Comparison of ENCODE assay signal across 8 cellular contexts in the genomic region with DNA sequence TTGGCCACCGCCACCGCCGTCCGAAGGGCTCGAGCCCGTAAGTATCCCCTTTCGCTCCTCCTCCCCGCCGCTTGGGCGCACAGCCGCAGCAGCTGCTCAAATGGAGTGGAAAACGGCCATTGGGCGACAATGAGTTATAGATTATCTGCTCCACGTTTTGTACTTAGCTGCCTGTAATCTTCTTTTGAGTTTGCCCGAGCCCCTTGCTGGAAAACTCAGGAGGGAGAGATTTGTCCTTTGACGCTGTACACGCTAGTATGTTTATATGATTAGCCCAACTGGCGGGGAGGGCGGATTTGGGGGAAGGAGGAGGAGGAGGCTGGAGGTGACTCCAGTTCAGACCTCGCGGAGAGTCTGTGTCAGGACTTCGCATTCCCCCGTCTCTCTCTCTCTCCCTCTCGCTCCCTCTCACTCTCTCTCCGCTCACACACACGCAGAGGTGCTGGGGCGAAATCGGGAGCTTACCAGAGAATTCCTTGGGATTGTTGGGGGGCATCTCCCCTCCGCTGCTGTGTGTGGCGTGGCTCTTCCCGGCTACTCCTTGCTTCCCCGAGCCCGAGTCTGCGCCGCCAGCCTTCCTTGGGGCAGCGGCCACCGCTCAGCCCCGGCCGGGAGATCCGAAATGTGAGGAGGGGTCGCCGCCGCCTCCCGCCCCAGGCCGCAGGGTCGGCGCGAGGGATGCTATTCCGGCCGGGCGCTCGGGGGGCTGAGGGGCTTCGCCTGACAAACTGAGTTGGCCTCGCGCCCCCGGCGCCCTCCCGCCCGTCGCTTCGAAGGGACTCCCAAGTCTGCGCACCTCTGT. TPM values are rescaled to one million over a fixed set of nuclear protein-coding genes. Genes with fewer than 3 reads are reported as not detected.
DNase-seq lines count a peak whose midpoint lies in the region; ATAC-seq, FAIRE-seq and TF ChIP-seq lines count a peak whose summit lies in the region.

No MANE protein-coding gene starts in this region.

- H3K27me3 ChIP-seq in KMS-11 (ENCODE audit: insufficient read depth, low read depth) (no peaks in the 10 kb centered on the region), H1 (replicated peaks in 1 of 4; ENCODE audit: control insufficient read depth in 3 of 4, extremely low read depth in 1 of 4, insufficient read depth in 3 of 4, low read length in 3 of 4) (peaks cover 0 to 1% (median 0%) of the 10 kb centered on the region in 4 experiments; a peak in 1 of 7 replicates), lower lobe of right lung (ENCODE audit: low read depth) (peaks cover 9% of the 10 kb centered on the region)

- no peak for FAIRE-seq in H1 (lab: Jason Lieb, UNC)

- H3K4me2 ChIP-seq in KMS-11, result peak overlapping the region; percentile 25; the same call in 1 of the 2 replicates
- H3K4me2 ChIP-seq in H1 (ENCODE audit: insufficient read depth in 1 of 2, low read depth in 2 of 2, low read length in 2 of 2), result peak overlapping the region; percentile 72 to 89

- peak; percentile 11 to 46; a peak in 2 of 3 replicates for TF ChIP-seq EP300 in H1 (IDR thresholded peaks at IDR 0.05; ENCODE audit: borderline replicate concordance in 1 of 2, low read depth in 2 of 2, low read length in 2 of 2)

- no peak overlapping the region; the same call in 1 of the 2 replicates for H2BK12ac ChIP-seq in H1 (ENCODE audit: low read depth, low read length)

- H3K36me3 ChIP-seq in KMS-11 (ENCODE audit: insufficient read depth) (no peaks in the 10 kb centered on the region), H1 (ENCODE audit: control insufficient read depth in 2 of 4, insufficient read depth in 4 of 4, low read length in 3 of 4) (no peaks in the 10 kb centered on the region), lower lobe of right lung (no peaks in the 10 kb centered on the region)

- intact Hi-C loops in lower lobe of right lung (cut with DNase I), result no loop called here

- DNase-seq in activated naive CD4-positive, alpha-beta T cell treated with anti-CD3 and anti-CD28 coated beads, Interleukin-2, amount 10 ng/mL, durations not matched to agents 7 days and 5 days, result no peak
- DNase-seq in activated naive CD4-positive, alpha-beta T cell treated with anti-CD3 and anti-CD28 coated beads, Interleukin-2, amount 50 U/mL, for 16 hours, result no peak
- DNase-seq in SHP77 (lab: John Stamatoyannopoulos, UW) (peak; percentile 79 to 87), H1 (ENCODE audit: low read depth in 1 of 2, low spot score in 2 of 2) (peak in 1 of 2 experiments; percentile 86), lower lobe of right lung (peak; percentile 51)

- peak overlapping the region; percentile 30 for H2BK120ac ChIP-seq in H1 (replicated peaks; ENCODE audit: low read depth, low read length)

- H2AK5ac ChIP-seq in H1 (ENCODE audit: low read depth, low read length), result no peak overlapping the region

- ATAC-seq in lower lobe of right lung (peak; percentile 87 to 91), GM19023 (IDR thresholded peaks at IDR 0.05; ENCODE audit: unreplicated experiment) (no peak)

- H4K8ac ChIP-seq in H1 (ENCODE audit: extremely low read depth, insufficient read depth, low read length), result no peak overlapping the region

- peak overlapping the region; percentile 68 for H3K4me3 ChIP-seq in KMS-11 (IDR thresholded peaks at IDR 0.05; ENCODE audit: insufficient read depth, low read depth, low read length)
- H3K4me3 ChIP-seq in H1 (ENCODE audit: extremely low read depth in 1 of 4, insufficient read depth in 2 of 4, low read depth in 3 of 4, low read length in 4 of 4), result peak overlapping the region; percentile 65 to 99 (median 92)
- H3K4me3 ChIP-seq in lower lobe of right lung, result peak overlapping the region; percentile 76

- CTCF ChIA-PET in activated naive CD4-positive, alpha-beta T cell treated with anti-CD3 and anti-CD28 coated beads, Interleukin-2, amount 10 ng/mL, durations not matched to agents 7 days and 5 days (lab: Charles Lee), result no interaction called here
- CTCF ChIA-PET in H1 (lab: Charles Lee; ENCODE audit: partially characterized antibody), result interaction anchor here (1.2 to 4.3 kb wide), 3 partner anchors 12 to 251 kb away, joined by 4 to 18 read pairs (median 11); no protein-coding TSS in a partner anchor

- WGBS in H1 (ENCODE audit: extremely low coverage in 1 of 2, insufficient coverage in 1 of 2, insufficient read length in 1 of 2, insufficient replicate concordance in 2 of 2, low coverage in 1 of 2, low lambda C conversion rate in 2 of 2, missing lambda C conversion rate in 1 of 2), 2 experiments, result 1% methylated on average over 26 of the region's 62 CpGs; no CpG with 5 or more reads in 1 of the 2 experiments

- no peaks in the 10 kb centered on the region for H3K4me1 ChIP-seq in KMS-11 (ENCODE audit: low read depth, poor library complexity, severe bottlenecking)
- H3K4me1 ChIP-seq in H1 (replicated peaks in 1 of 4; ENCODE audit: control insufficient read depth in 3 of 4, insufficient read depth in 4 of 4, low read length in 3 of 4), result peaks cover 0 to 15% (median 1%) of the 10 kb centered on the region in 4 experiments; a peak in 4 of 7 replicates
- H3K4me1 ChIP-seq in lower lobe of right lung, result peaks cover 11% of the 10 kb centered on the region

- H3K23ac ChIP-seq in H1 (ENCODE audit: insufficient read length), result no peak overlapping the region

- H3K4me3 Mint-ChIP-seq in activated naive CD4-positive, alpha-beta T cell treated with anti-CD3 and anti-CD28 coated beads, Interleukin-2, amount 10 ng/mL, durations not matched to agents 7 days and 5 days, result peak overlapping the region; percentile 12

- no peaks in the 10 kb centered on the region for H3K9me3 ChIP-seq in H1 (ENCODE audit: insufficient read depth in 2 of 2, low read depth in 1 of 2, low read length in 1 of 2)
- no peaks in the 10 kb centered on the region for H3K9me3 ChIP-seq in lower lobe of right lung

- peaks cover 18% of the 10 kb centered on the region for H3K23me2 ChIP-seq in H1 (ENCODE audit: low read depth, low read length)

- H2BK15ac ChIP-seq in H1 (ENCODE audit: low read length), result no peak overlapping the region

- no peak overlapping the region for H3K27ac ChIP-seq in KMS-11
- H3K27ac ChIP-seq in H1 (ENCODE audit: low read depth, low read length), result peak overlapping the region; percentile 56; the same call in 1 of the 2 replicates
- peak overlapping the region; percentile 91 for H3K27ac ChIP-seq in lower lobe of right lung
- H3K27ac ChIP-seq in temporal lobe (ENCODE audit: low read depth, low read length), result peak overlapping the region; percentile 61

- peaks cover 48% of the 10 kb centered on the region for H3K27me3 Mint-ChIP-seq in activated naive CD4-positive, alpha-beta T cell treated with anti-CD3 and anti-CD28 coated beads, Interleukin-2, amount 10 ng/mL, durations not matched to agents 7 days and 5 days

- H3K18ac ChIP-seq in H1 (ENCODE audit: extremely low read depth, low read length), result peak overlapping the region; percentile 84

- peaks cover 4% of the 10 kb centered on the region for H3K4me1 Mint-ChIP-seq in activated naive CD4-positive, alpha-beta T cell treated with anti-CD3 and anti-CD28 coated beads, Interleukin-2, amount 10 ng/mL, durations not matched to agents 7 days and 5 days

- peak in 1 of 2 experiments; percentile 21; a peak in 2 of 4 replicates for TF ChIP-seq RAD21 in H1 (IDR thresholded peaks at IDR 0.05 in 1 of 2, conservative IDR thresholded peaks at IDR 0.05 in 1 of 2; ENCODE audit: low read depth in 2 of 2, low read length in 2 of 2)

- no peak overlapping the region for H2BK20ac ChIP-seq in H1 (ENCODE audit: low read length)

- peak overlapping the region; percentile 70 for H4K5ac ChIP-seq in H1 (ENCODE audit: insufficient read length, low read depth, low read length)

- no peak overlapping the region for H3K14ac ChIP-seq in H1 (ENCODE audit: insufficient read length)

- no peaks in the 10 kb centered on the region for H3K36me3 Mint-ChIP-seq in activated naive CD4-positive, alpha-beta T cell treated with anti-CD3 and anti-CD28 coated beads, Interleukin-2, amount 10 ng/mL, durations not matched to agents 7 days and 5 days

- H3K79me2 ChIP-seq in KMS-11 (ENCODE audit: insufficient read depth, low read depth), result no peaks in the 10 kb centered on the region
- peaks cover 5 to 53% of the 10 kb centered on the region in 2 experiments for H3K79me2 ChIP-seq in H1 (ENCODE audit: control insufficient read depth in 1 of 2, insufficient read depth in 2 of 2, low read length in 2 of 2)

- POLR2A ChIA-PET in H1 (lab: Charles Lee; ENCODE audit: partially characterized antibody), result interaction anchor here (0.5 to 2.4 kb wide), 24 partner anchors 9 to 488 kb away, joined by 3 to 9 read pairs (median 4); no protein-coding TSS in a partner anchor

- H3K79me1 ChIP-seq in H1 (ENCODE audit: low read depth, low read length), result no peaks in the 10 kb centered on the region

- TF ChIP-seq CTCF in KMS-11 (conservative IDR thresholded peaks at IDR 0.05; ENCODE audit: low read depth, low read length) (no peak), H1 (IDR thresholded peaks at IDR 0.05; ENCODE audit: control extremely low read depth in 1 of 3, insufficient read depth in 1 of 3, low read depth in 1 of 3, low read length in 3 of 3) (no peak), lower lobe of right lung (IDR thresholded peaks at IDR 0.05) (no peak)

- H3K9ac ChIP-seq in KMS-11, result no peak overlapping the region
- H3K9ac ChIP-seq in H1 (replicated peaks in 1 of 4; ENCODE audit: extremely low read depth in 1 of 4, low read depth in 3 of 4, low read length in 3 of 4), result peak overlapping the region; percentile 60 to 83 (median 78)

- no peaks in the 10 kb centered on the region for H3K9me3 Mint-ChIP-seq in activated naive CD4-positive, alpha-beta T cell treated with anti-CD3 and anti-CD28 coated beads, Interleukin-2, amount 10 ng/mL, durations not matched to agents 7 days and 5 days

- H4K91ac ChIP-seq in H1 (replicated peaks; ENCODE audit: insufficient read length, low read length), result peak overlapping the region; percentile 76

- peak overlapping the region; percentile 89 for H2AFZ ChIP-seq in KMS-11 (ENCODE audit: low read depth)
- H2AFZ ChIP-seq in H1 (ENCODE audit: low read length), result peak overlapping the region; percentile 95; the same call in 1 of the 2 replicates

- H3K4ac ChIP-seq in H1 (replicated peaks; ENCODE audit: insufficient read length, low read depth, low read length), result peak overlapping the region; percentile 55

- peak overlapping the region; percentile 88; the same call in 1 of the 2 replicates for H2BK5ac ChIP-seq in H1 (ENCODE audit: low read depth, low read length)

- TF ChIP-seq POLR2A in H1 (IDR thresholded peaks at IDR 0.05; ENCODE audit: control extremely low read depth in 1 of 2, low read depth in 2 of 2, low read length in 2 of 2), result peak; percentile 66 to 75

- H3K27ac Mint-ChIP-seq in activated naive CD4-positive, alpha-beta T cell treated with anti-CD3 and anti-CD28 coated beads, Interleukin-2, amount 10 ng/mL, durations not matched to agents 7 days and 5 days, result no peak overlapping the region

- H4K20me1 ChIP-seq in KMS-11 (ENCODE audit: insufficient read depth) (no peaks in the 10 kb centered on the region), H1 (replicated peaks in 1 of 2; ENCODE audit: control insufficient read depth in 1 of 2, insufficient read depth in 2 of 2, low read length in 2 of 2) (peaks cover 5% of the 10 kb centered on the region in 2 experiments)

- peak overlapping the region; percentile 90 for H3K56ac ChIP-seq in H1 (replicated peaks; ENCODE audit: insufficient read length, low read depth, low read length)

RNA-seq across cellular contexts. Expression of a gene that starts 0.5 kb away (rescaled TPM):
- total RNA-seq in H1 (2021; fragmentation: NEBNext Ultra II Directional; extraction: Animal tissue kit (Norgen Biotek cat#: 25700)), result 121 and 124 TPM in 2 replicates
- polyA plus RNA-seq in H1 (2011; rRNA removed), result 109 and 113 TPM in 2 replicates
- 76.3 TPM for polyA plus RNA-seq in H1 (2011; cell fraction: cytosol; rRNA removed)
- 343 TPM for polyA plus RNA-seq in H1 (2011; cell fraction: nucleus; rRNA removed)
- polyA plus RNA-seq in H1 (2012, experiment 1 of 2), result 78.5 to 110 TPM (median 93.4 TPM) in 4 replicates
- polyA plus RNA-seq in H1 (2012, experiment 2 of 2), result 5.7 TPM
- polyA plus RNA-seq in H1 (2013, experiment 1 of 2), result 136 TPM
- 133 TPM for polyA plus RNA-seq in H1 (2013, experiment 2 of 2)
- 472 and 787 TPM in 2 replicates for polyA minus RNA-seq in H1 (2011; rRNA and poly(A)+ RNA removed)
- polyA minus RNA-seq in H1 (2011; cell fraction: cytosol; rRNA and poly(A)+ RNA removed), result 125 TPM
- polyA minus RNA-seq in H1 (2011; cell fraction: nucleus; rRNA and poly(A)+ RNA removed), result 372 TPM
- total RNA-seq in lower lobe of right lung, result 97.9 TPM
- 72.8 TPM for total RNA-seq in temporal lobe

Comparison
In these comparisons a context has a peak if more than half of its experiments do, and no peak if none do; other contexts are left out.
1. DNase-seq: peak in SHP77 (2 of 2) and lower lobe of right lung (single experiment); none in activated naive CD4-positive, alpha-beta T cell treated with anti-CD3 and anti-CD28 coated beads, Interleukin-2, amount 10 ng/mL, durations not matched to agents 7 days and 5 days (single experiment) and activated naive CD4-positive, alpha-beta T cell treated with anti-CD3 and anti-CD28 coated beads, Interleukin-2, amount 50 U/mL, for 16 hours (single experiment).
2. Peak in every context shown above with its lines, with median percentiles within 50 percentile points of each other: H3K4me3 ChIP-seq.